13 cellular contexts compared by ENCODE assay signal in genomic region chr15:97944724-97945123, GRCh38. TPM values are rescaled to one million over a fixed set of nuclear protein-coding genes. Genes with fewer than 3 reads are reported as not detected.
A peak's percentile ranks its signal among the peaks of the same experiment; 100 is the strongest.
DNase-seq lines count a peak whose midpoint lies in the region; ATAC-seq and TF ChIP-seq lines count a peak whose summit lies in the region.
"Had no signal": no experiment of that assay in that cellular context is flagged by ENCODE, and none has a peak within 500 bp of the region (broad histone marks: within the 10 kb centered on the region; RNA-seq: fewer than 3 reads in every experiment).

No MANE protein-coding gene starts in this region.

- no peak overlapping the region for H3K56ac ChIP-seq in H9 (ENCODE audit: insufficient read length, low read depth, low read length)

- CTCF ChIA-PET in activated CD8-positive, alpha-beta T cell treated with anti-CD3 and anti-CD28 coated beads for 36 hours (lab: Charles Lee), result no interaction called here

- H4K91ac ChIP-seq in H9 (ENCODE audit: insufficient read length, low read depth, low read length), result no peak overlapping the region

- no peak overlapping the region for H2BK20ac ChIP-seq in H9 (ENCODE audit: low read depth, low read length, poor library complexity, severe bottlenecking)

- no peak overlapping the region for H3K4ac ChIP-seq in H9 (ENCODE audit: low read depth, low read length)

- H2BK12ac ChIP-seq in H9 (ENCODE audit: insufficient read length, low read depth, low read length), result no peak overlapping the region

- H3K36me3 Mint-ChIP-seq in H9 (ENCODE audit: insufficient read depth in 1 of 3, low read depth in 3 of 3), result no peaks in the 10 kb centered on the region
- H3K36me3 Mint-ChIP-seq in activated CD8-positive, alpha-beta T cell treated with anti-CD3 and anti-CD28 coated beads for 36 hours (ENCODE audit: low read depth), result no peaks in the 10 kb centered on the region
- H3K36me3 Mint-ChIP-seq: CD4-positive, CD25-positive, alpha-beta regulatory T cell; CD8-positive, alpha-beta memory T cell had no signal

- H3K27ac ChIP-seq in GM23248, result no peak overlapping the region
- no peak overlapping the region for H3K27ac ChIP-seq in H9 (ENCODE audit: insufficient read length, low read depth, low read length)
- H3K27ac ChIP-seq: HL-60 had no signal

- no peak overlapping the region for H2BK120ac ChIP-seq in H9 (ENCODE audit: low read depth, low read length, poor library complexity, severe bottlenecking)

- intact Hi-C loops in activated CD8-positive, alpha-beta T cell treated with anti-CD3 and anti-CD28 coated beads for 36 hours (cut with micrococcal nuclease), result no loop called here

- H4K20me1 ChIP-seq in GM23248 (ENCODE audit: insufficient read depth) (no peaks in the 10 kb centered on the region), H9 (ENCODE audit: control insufficient read depth, insufficient read depth, insufficient read length) (no peaks in the 10 kb centered on the region)

- H3K9me3 Mint-ChIP-seq in H9, result no peaks in the 10 kb centered on the region
- no peaks in the 10 kb centered on the region for H3K9me3 Mint-ChIP-seq in activated CD8-positive, alpha-beta T cell treated with anti-CD3 and anti-CD28 coated beads for 36 hours

- no peaks in the 10 kb centered on the region for H3K9me3 ChIP-seq in GM23248 (ENCODE audit: low read depth)
- no peaks in the 10 kb centered on the region for H3K9me3 ChIP-seq in H9 (ENCODE audit: control insufficient read depth, low read depth, low read length)
- H3K9me3 ChIP-seq: BE2C, HAP-1 had no signal

- H3K27me3 ChIP-seq in GM23248 (replicated peaks; ENCODE audit: insufficient read depth) (no peaks in the 10 kb centered on the region; the same call in 1 of the 2 replicates), H9 (ENCODE audit: insufficient read depth, low read length) (no peaks in the 10 kb centered on the region)

- H3K4me1 Mint-ChIP-seq in H9, result no peaks in the 10 kb centered on the region
- no peaks in the 10 kb centered on the region for H3K4me1 Mint-ChIP-seq in activated CD8-positive, alpha-beta T cell treated with anti-CD3 and anti-CD28 coated beads for 36 hours (ENCODE audit: low read depth)
- H3K4me1 Mint-ChIP-seq: CD4-positive, CD25-positive, alpha-beta regulatory T cell; CD8-positive, alpha-beta memory T cell had no signal

- H3K4me2 ChIP-seq in GM23248 (ENCODE audit: unreplicated experiment) (no peak overlapping the region), H9 (ENCODE audit: insufficient read depth, insufficient read length, low read length) (no peak overlapping the region)

- peaks cover 6% of the 10 kb centered on the region for H3K27me3 Mint-ChIP-seq in H9 (ENCODE audit: low read depth)
- peaks cover 2% of the 10 kb centered on the region for H3K27me3 Mint-ChIP-seq in activated CD8-positive, alpha-beta T cell treated with anti-CD3 and anti-CD28 coated beads for 36 hours
- H3K27me3 Mint-ChIP-seq: CD4-positive, CD25-positive, alpha-beta regulatory T cell had no signal

- TF ChIP-seq CTCF in H9 (conservative IDR thresholded peaks at IDR 0.05), result 0 out of 3 replicates have a peak, but pooled peaks have one; percentile 20
- TF ChIP-seq CTCF in activated CD8-positive, alpha-beta T cell treated with anti-CD3 and anti-CD28 coated beads for 36 hours (IDR thresholded peaks at IDR 0.05), result no peak

- ATAC-seq in activated CD8-positive, alpha-beta T cell treated with anti-CD3 and anti-CD28 coated beads for 36 hours, result no peak

- no peaks in the 10 kb centered on the region for H3K9me2 ChIP-seq in GM23248 (ENCODE audit: insufficient read depth)

- no peaks in the 10 kb centered on the region for H3K36me3 ChIP-seq in GM23248 (ENCODE audit: low read depth)
- H3K36me3 ChIP-seq: BE2C, HAP-1 had no signal

- H3K9ac ChIP-seq in GM23248, result no peak overlapping the region
- H3K9ac ChIP-seq in H9 (ENCODE audit: extremely low read depth, insufficient read length, low read length), result no peak overlapping the region

- no peaks in the 10 kb centered on the region for H3K23me2 ChIP-seq in H9 (ENCODE audit: insufficient read length, low read depth, low read length, poor library complexity, severe bottlenecking)

- no peak overlapping the region for H3K27ac Mint-ChIP-seq in H9
- H3K27ac Mint-ChIP-seq in activated CD8-positive, alpha-beta T cell treated with anti-CD3 and anti-CD28 coated beads for 36 hours, result no peak overlapping the region
- H3K27ac Mint-ChIP-seq: CD4-positive, CD25-positive, alpha-beta regulatory T cell; CD8-positive, alpha-beta memory T cell had no signal

- H2BK15ac ChIP-seq in H9 (ENCODE audit: low read depth, low read length), result no peak overlapping the region

- no peak overlapping the region for H3K23ac ChIP-seq in H9 (ENCODE audit: insufficient read length, low read depth, low read length)

- peak overlapping the region; percentile 25; the same call in 1 of the 2 replicates for H2AFZ ChIP-seq in GM23248
- no peak overlapping the region for H2AFZ ChIP-seq in H9 (ENCODE audit: low read length)

- H2AK5ac ChIP-seq in H9 (ENCODE audit: insufficient read length, low read length), result no peak overlapping the region

- H3T11ph ChIP-seq in H9 (ENCODE audit: low read length), result no peak overlapping the region

- no peak overlapping the region for H3K18ac ChIP-seq in H9 (ENCODE audit: insufficient read length, low read depth, low read length)

- H3K79me2 ChIP-seq in GM23248 (ENCODE audit: insufficient read depth), result no peaks in the 10 kb centered on the region
- no peaks in the 10 kb centered on the region for H3K79me2 ChIP-seq in H9 (ENCODE audit: insufficient read depth, low read length)

- DNase-seq in GM23248 (no peak), H9 (no peak), iPS-NIHi11 (ENCODE audit: low spot score) (peak; percentile 14), SKM-1 treated with dmso at 0.1 percent for 144 hours (lab: John Stamatoyannopoulos, UW; ENCODE audit: unreplicated experiment) (no peak), AML-193 (lab: John Stamatoyannopoulos, UW) (no peak)
- DNase-seq in activated CD8-positive, alpha-beta T cell treated with anti-CD3 and anti-CD28 coated beads for 36 hours, result no peak
- DNase-seq: BE2C; C1 segment of cervical spinal cord; CD4-positive, CD25-positive, alpha-beta regulatory T cell; CD8-positive, alpha-beta memory T cell; COR-L47 had no signal

- no peaks in the 10 kb centered on the region for H3K4me1 ChIP-seq in GM23248 (ENCODE audit: insufficient read depth)
- H3K4me1 ChIP-seq in H9 (ENCODE audit: insufficient read depth, low read length), result no peaks in the 10 kb centered on the region
- H3K4me1 ChIP-seq: BE2C, HAP-1 had no signal

- no peaks in the 10 kb centered on the region for H3F3A ChIP-seq in GM23248 (ENCODE audit: insufficient read depth)

- no peak overlapping the region for H3K4me3 Mint-ChIP-seq in H9
- no peak overlapping the region for H3K4me3 Mint-ChIP-seq in activated CD8-positive, alpha-beta T cell treated with anti-CD3 and anti-CD28 coated beads for 36 hours
- H3K4me3 Mint-ChIP-seq: CD4-positive, CD25-positive, alpha-beta regulatory T cell had no signal

- H3K4me3 ChIP-seq in GM23248, result no peak overlapping the region
- H3K4me3 ChIP-seq: HAP-1 had no signal

- H4K5ac ChIP-seq in H9 (ENCODE audit: insufficient read length, low read depth, low read length), result no peak overlapping the region

- 11 to 12% methylated on average over 10 of the region's 10 CpGs for WGBS in GM23248 (ENCODE audit: low coverage in 1 of 2, low lambda C conversion rate in 2 of 2, missing lambda C conversion rate in 2 of 2), 2 experiments
- WGBS in H9 (ENCODE audit: extremely low coverage, insufficient read length, low lambda C conversion rate), result no CpG with 5 or more reads among the region's 10 CpGs

- no peak overlapping the region for H4K8ac ChIP-seq in H9 (replicated peaks; ENCODE audit: insufficient read length, low read depth, low read length)

- H2BK5ac ChIP-seq in H9 (ENCODE audit: insufficient read length, low read length), result no peak overlapping the region

- in situ Hi-C loops in GM23248 (cut with MboI), result no loop called here

- no peak overlapping the region for H3K14ac ChIP-seq in H9 (ENCODE audit: insufficient read depth, low read length)

- POLR2A ChIA-PET in activated CD8-positive, alpha-beta T cell treated with anti-CD3 and anti-CD28 coated beads for 36 hours (lab: Charles Lee), result interaction anchor here (0.6 kb wide), 1 partner anchor 33 kb away, joined by 3 read pairs; no protein-coding TSS in a partner anchor

- H3K79me1 ChIP-seq in H9 (ENCODE audit: insufficient read depth, low read depth, low read length, poor library complexity, severe bottlenecking), result no peaks in the 10 kb centered on the region

RNA-seq across cellular contexts. Expression of gene ARRDC4, which starts 15.8 kb away (rescaled TPM):
- total RNA-seq in GM23248 (2014; rRNA removed; shearing (Covaris generic)), result 31.6 and 33.1 TPM in 2 replicates
- polyA plus RNA-seq in GM23248 (2016; fragmentation: Nextera tagmentation; extraction: Ambion mirVana), result 14.0 and 15.5 TPM in 2 replicates
- 8.1 and 8.7 TPM in 2 replicates for total RNA-seq in H9 (2021)
- under 1 TPM; 0.90 to 0.94 TPM for total RNA-seq in activated CD8-positive, alpha-beta T cell treated with anti-CD3 and anti-CD28 coated beads for 36 hours
